Comparison of ENCODE assay signal across 9 cellular contexts in the genomic region with DNA sequence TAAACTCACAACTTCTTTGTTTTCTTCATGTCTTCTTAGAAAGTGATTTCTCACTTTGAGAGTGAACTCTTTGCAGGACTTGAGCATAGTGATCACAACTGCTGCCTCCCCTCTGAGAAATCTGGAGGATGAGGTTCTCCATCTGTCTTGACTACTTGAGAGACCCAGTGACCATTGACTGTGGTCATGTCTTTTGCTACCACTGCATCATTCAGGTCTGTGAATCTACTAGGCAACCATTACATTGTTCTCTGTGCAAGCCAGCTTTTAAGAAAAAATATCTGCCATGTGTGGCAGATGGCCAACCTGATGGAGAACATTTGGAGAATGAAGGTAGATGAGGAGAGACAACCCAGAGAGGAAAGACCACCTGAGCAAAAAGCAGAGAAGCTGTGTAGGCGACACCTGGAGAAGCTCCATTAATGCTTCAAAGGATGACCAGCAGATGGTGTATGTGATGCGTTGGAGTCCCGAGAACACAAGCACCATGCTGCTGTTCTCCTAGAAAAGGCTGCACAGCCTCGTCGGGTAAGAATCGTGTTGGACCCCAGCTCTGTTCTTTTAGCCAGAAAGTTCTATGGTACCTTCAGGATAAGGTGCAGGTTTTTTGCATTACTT. TPM values are rescaled to one million over a fixed set of nuclear protein-coding genes. Genes with fewer than 3 reads are reported as not detected.
A peak's percentile ranks its signal among the peaks of the same experiment; 100 is the strongest.
DNase-seq lines count a peak whose midpoint lies in the region; ATAC-seq and TF ChIP-seq lines count a peak whose summit lies in the region.
"Had no signal": no experiment of that assay in that cellular context is flagged by ENCODE, and none has a peak within 500 bp of the region (broad histone marks: within the 10 kb centered on the region; RNA-seq: fewer than 3 reads in every experiment).

No MANE protein-coding gene starts in this region.

- no peaks in the 10 kb centered on the region for H3F3A ChIP-seq in SK-N-SH (replicated peaks; ENCODE audit: insufficient read depth)

- no peak overlapping the region for H2AFZ ChIP-seq in SK-N-SH (ENCODE audit: low read depth)

- TF ChIP-seq EP300 in SK-N-SH (IDR thresholded peaks at IDR 0.05; ENCODE audit: borderline replicate concordance in 1 of 2, low read depth in 1 of 2, low read length in 1 of 2), result no peak

- TF ChIP-seq CTCF in AG10803 (conservative IDR thresholded peaks at IDR 0.05; ENCODE audit: low read length) (peak; percentile 63), GM12864 (IDR thresholded peaks at IDR 0.05; ENCODE audit: low read depth, low read length, missing control alignments) (peak; percentile 70), SK-N-SH (IDR thresholded peaks at IDR 0.05) (peak; percentile 29; the same call in 1 of the 2 replicates)

- no peaks in the 10 kb centered on the region for H3K9me3 ChIP-seq in SK-N-SH

- ATAC-seq in GM21367 (IDR thresholded peaks at IDR 0.05; ENCODE audit: unreplicated experiment) (no peak), HG03354 (IDR thresholded peaks at IDR 0.05; ENCODE audit: poor library complexity, severe bottlenecking, unreplicated experiment) (no peak)

- no peaks in the 10 kb centered on the region for H3K36me3 Mint-ChIP-seq in activated T-cell treated with anti-CD3 and anti-CD28 coated beads, Interleukin-2, amount 50 U/mL, for 24 hours (ENCODE audit: low read depth)
- H3K36me3 Mint-ChIP-seq: activated naive CD8-positive, alpha-beta T cell had no signal

- DNase-seq in AG10803 (ENCODE audit: low read depth) (peak; percentile 39), GM12864 (ENCODE audit: low read depth) (no peak), SK-N-SH (peak; percentile 44), iPS-NIHi11 (ENCODE audit: low spot score) (peak; percentile 44), NCI-H510A (lab: John Stamatoyannopoulos, UW) (no peak)
- no peak for DNase-seq in activated T-cell treated with anti-CD3 and anti-CD28 coated beads, Interleukin-2, amount 50 U/mL, for 24 hours

- H3K79me2 ChIP-seq in SK-N-SH (ENCODE audit: insufficient read depth), result no peaks in the 10 kb centered on the region

- H3K27me3 Mint-ChIP-seq in activated T-cell treated with anti-CD3 and anti-CD28 coated beads, Interleukin-2, amount 50 U/mL, for 24 hours, result peaks cover 21% of the 10 kb centered on the region

- TF ChIP-seq RAD21 in SK-N-SH (IDR thresholded peaks at IDR 0.05; ENCODE audit: low read length), result peak; percentile 60

- H3K4me3 ChIP-seq in AG10803 (ENCODE audit: low read length), result no peak overlapping the region
- no peak overlapping the region for H3K4me3 ChIP-seq in GM12864 (ENCODE audit: low read depth, low read length)
- no peak overlapping the region for H3K4me3 ChIP-seq in SK-N-SH (ENCODE audit: low read depth in 2 of 2, low read length in 1 of 2)

- CTCF ChIA-PET in SK-N-SH (lab: Yijun Ruan, JAX), result interaction anchor here (0.5 to 2.0 kb wide), 15 partner anchors 9 to 203 kb away, joined by 3 to 14 read pairs (median 4); no protein-coding TSS in a partner anchor

- H3K9ac ChIP-seq in SK-N-SH, result no peak overlapping the region

- no peak overlapping the region for H3K27ac ChIP-seq in SK-N-SH (ENCODE audit: low read depth in 2 of 2, low read length in 1 of 2)

- no peaks in the 10 kb centered on the region for H3K9me2 ChIP-seq in SK-N-SH

- no peak overlapping the region for H3K27ac Mint-ChIP-seq in activated T-cell treated with anti-CD3 and anti-CD28 coated beads, Interleukin-2, amount 50 U/mL, for 24 hours
- H3K27ac Mint-ChIP-seq: activated naive CD8-positive, alpha-beta T cell had no signal

- no peaks in the 10 kb centered on the region for H4K20me1 ChIP-seq in SK-N-SH (ENCODE audit: insufficient read depth)

- no peaks in the 10 kb centered on the region for H3K9me3 Mint-ChIP-seq in activated T-cell treated with anti-CD3 and anti-CD28 coated beads, Interleukin-2, amount 50 U/mL, for 24 hours

- H3K27me3 ChIP-seq in SK-N-SH (ENCODE audit: insufficient read depth), result no peaks in the 10 kb centered on the region

- no peak overlapping the region for H3K4me2 ChIP-seq in SK-N-SH

- no peaks in the 10 kb centered on the region for H3K4me1 Mint-ChIP-seq in activated T-cell treated with anti-CD3 and anti-CD28 coated beads, Interleukin-2, amount 50 U/mL, for 24 hours (ENCODE audit: low read depth)

- WGBS in SK-N-SH (ENCODE audit: low lambda C conversion rate), result 71% methylated on average over 6 of the region's 6 CpGs

- H3K4me1 ChIP-seq in SK-N-SH (ENCODE audit: control insufficient read depth in 1 of 2, insufficient read depth in 2 of 2, low read depth in 1 of 2, low read length in 1 of 2), result no peaks in the 10 kb centered on the region

- H3K36me3 ChIP-seq in SK-N-SH (replicated peaks in 1 of 2; ENCODE audit: control insufficient read depth in 1 of 2, insufficient read depth in 2 of 2, low read length in 1 of 2), result no peaks in the 10 kb centered on the region

- POLR2A ChIA-PET in SK-N-SH (lab: Yijun Ruan, JAX), result interaction anchor here (1.0 to 1.5 kb wide), 2 partner anchors 11 to 88 kb away, joined by 3 to 6 read pairs; no protein-coding TSS in a partner anchor

- H3K4me3 Mint-ChIP-seq in activated T-cell treated with anti-CD3 and anti-CD28 coated beads, Interleukin-2, amount 50 U/mL, for 24 hours, result no peak overlapping the region
- H3K4me3 Mint-ChIP-seq: activated naive CD8-positive, alpha-beta T cell had no signal

TF ChIP-seq in SK-N-SH, 30 proteins besides CTCF, POLR2A, EP300 and RAD21:
- TF ChIP-seq SMC3 (IDR thresholded peaks at IDR 0.05; ENCODE audit: low read depth, low read length) (peak; percentile 30; the same call in 1 of the 2 replicates), GABPA (IDR thresholded peaks at IDR 0.05; ENCODE audit: low read depth) (no peak), ELF1 (IDR thresholded peaks at IDR 0.05) (no peak)
- TF ChIP-seq, protein P1, sequence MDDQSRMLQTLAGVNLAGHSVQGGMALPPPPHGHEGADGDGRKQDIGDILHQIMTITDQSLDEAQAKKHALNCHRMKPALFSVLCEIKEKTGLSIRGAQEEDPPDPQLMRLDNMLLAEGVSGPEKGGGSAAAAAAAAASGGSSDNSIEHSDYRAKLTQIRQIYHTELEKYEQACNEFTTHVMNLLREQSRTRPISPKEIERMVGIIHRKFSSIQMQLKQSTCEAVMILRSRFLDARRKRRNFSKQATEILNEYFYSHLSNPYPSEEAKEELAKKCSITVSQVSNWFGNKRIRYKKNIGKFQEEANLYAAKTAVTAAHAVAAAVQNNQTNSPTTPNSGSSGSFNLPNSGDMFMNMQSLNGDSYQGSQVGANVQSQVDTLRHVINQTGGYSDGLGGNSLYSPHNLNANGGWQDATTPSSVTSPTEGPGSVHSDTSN (IDR thresholded peaks at IDR 0.05), result no peak
TF ChIP-seq in SK-N-SH: peak in this region for 1.

RNA-seq across cellular contexts. Expression of gene TRIM26, which starts 25.1 kb away (rescaled TPM):
- polyA plus RNA-seq in SK-N-SH (2012; rRNA removed), result 23.5 and 26.1 TPM in 2 replicates
- polyA plus RNA-seq in SK-N-SH (2012; cell fraction: cytosol; rRNA removed), result 16.8 and 19.2 TPM in 2 replicates
- polyA plus RNA-seq in SK-N-SH (2012; cell fraction: nucleus; rRNA removed), result 33.0 and 34.5 TPM in 2 replicates

Comparison
In these comparisons a context has a peak if more than half of its experiments do, and no peak if none do; other contexts are left out.
1. DNase-seq: peak in AG10803 (single experiment), SK-N-SH (single experiment) and iPS-NIHi11 (single experiment); none in GM12864 (single experiment), NCI-H510A (single experiment) and activated T-cell treated with anti-CD3 and anti-CD28 coated beads, Interleukin-2, amount 50 U/mL, for 24 hours (single experiment).
2. Peak in every context shown above with its lines, with median percentiles within 50 percentile points of each other: CTCF ChIP-seq.